1 cellular context compared by ENCODE assay signal in genomic region chr10:62244785-62245595, GRCh38.
TF ChIP-seq lines count a peak whose summit lies in the region.

No MANE protein-coding gene starts in this region.

TF ChIP-seq in GM23338, 12 proteins besides CTCF, POLR2A, EP300 and RAD21 (continued from another document):
- TF ChIP-seq ZNF331 (CRISPR knock-in tag; IDR thresholded peaks at IDR 0.05; ENCODE audit: low read depth), result no peak
- no peak for TF ChIP-seq CREB1 (CRISPR knock-in tag; IDR thresholded peaks at IDR 0.05; ENCODE audit: low read depth)
- TF ChIP-seq, protein P1, sequence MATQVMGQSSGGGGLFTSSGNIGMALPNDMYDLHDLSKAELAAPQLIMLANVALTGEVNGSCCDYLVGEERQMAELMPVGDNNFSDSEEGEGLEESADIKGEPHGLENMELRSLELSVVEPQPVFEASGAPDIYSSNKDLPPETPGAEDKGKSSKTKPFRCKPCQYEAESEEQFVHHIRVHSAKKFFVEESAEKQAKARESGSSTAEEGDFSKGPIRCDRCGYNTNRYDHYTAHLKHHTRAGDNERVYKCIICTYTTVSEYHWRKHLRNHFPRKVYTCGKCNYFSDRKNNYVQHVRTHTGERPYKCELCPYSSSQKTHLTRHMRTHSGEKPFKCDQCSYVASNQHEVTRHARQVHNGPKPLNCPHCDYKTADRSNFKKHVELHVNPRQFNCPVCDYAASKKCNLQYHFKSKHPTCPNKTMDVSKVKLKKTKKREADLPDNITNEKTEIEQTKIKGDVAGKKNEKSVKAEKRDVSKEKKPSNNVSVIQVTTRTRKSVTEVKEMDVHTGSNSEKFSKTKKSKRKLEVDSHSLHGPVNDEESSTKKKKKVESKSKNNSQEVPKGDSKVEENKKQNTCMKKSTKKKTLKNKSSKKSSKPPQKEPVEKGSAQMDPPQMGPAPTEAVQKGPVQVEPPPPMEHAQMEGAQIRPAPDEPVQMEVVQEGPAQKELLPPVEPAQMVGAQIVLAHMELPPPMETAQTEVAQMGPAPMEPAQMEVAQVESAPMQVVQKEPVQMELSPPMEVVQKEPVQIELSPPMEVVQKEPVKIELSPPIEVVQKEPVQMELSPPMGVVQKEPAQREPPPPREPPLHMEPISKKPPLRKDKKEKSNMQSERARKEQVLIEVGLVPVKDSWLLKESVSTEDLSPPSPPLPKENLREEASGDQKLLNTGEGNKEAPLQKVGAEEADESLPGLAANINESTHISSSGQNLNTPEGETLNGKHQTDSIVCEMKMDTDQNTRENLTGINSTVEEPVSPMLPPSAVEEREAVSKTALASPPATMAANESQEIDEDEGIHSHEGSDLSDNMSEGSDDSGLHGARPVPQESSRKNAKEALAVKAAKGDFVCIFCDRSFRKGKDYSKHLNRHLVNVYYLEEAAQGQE (IDR thresholded peaks at IDR 0.05; ENCODE audit: unreplicated experiment), result no peak
- no peak for TF ChIP-seq ZNF114 (CRISPR knock-in tag; IDR thresholded peaks at IDR 0.05)
- no peak for TF ChIP-seq POLR2AphosphoS5 (IDR thresholded peaks at IDR 0.05; ENCODE audit: low read depth)
- TF ChIP-seq NANOG (IDR thresholded peaks at IDR 0.05; ENCODE audit: borderline replicate concordance), result no peak
- TF ChIP-seq EZH2 (IDR thresholded peaks at IDR 0.05; ENCODE audit: low read depth, unreplicated experiment), result no peak
- TF ChIP-seq, protein P2, sequence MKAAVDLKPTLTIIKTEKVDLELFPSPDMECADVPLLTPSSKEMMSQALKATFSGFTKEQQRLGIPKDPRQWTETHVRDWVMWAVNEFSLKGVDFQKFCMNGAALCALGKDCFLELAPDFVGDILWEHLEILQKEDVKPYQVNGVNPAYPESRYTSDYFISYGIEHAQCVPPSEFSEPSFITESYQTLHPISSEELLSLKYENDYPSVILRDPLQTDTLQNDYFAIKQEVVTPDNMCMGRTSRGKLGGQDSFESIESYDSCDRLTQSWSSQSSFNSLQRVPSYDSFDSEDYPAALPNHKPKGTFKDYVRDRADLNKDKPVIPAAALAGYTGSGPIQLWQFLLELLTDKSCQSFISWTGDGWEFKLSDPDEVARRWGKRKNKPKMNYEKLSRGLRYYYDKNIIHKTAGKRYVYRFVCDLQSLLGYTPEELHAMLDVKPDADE (IDR thresholded peaks at IDR 0.05), result no peak
